Comparison of ENCODE assay signal across 21 cellular contexts in genomic region chr7:64174941-64175340, GRCh38. TPM values are rescaled to one million over a fixed set of nuclear protein-coding genes. Genes with fewer than 3 reads are reported as not detected.
"Had no signal": no experiment of that assay in that cellular context is flagged by ENCODE, and none has a peak within 500 bp of the region (broad histone marks: within the 10 kb centered on the region; RNA-seq: fewer than 3 reads in every experiment).

No MANE protein-coding gene starts in this region.

- H3K4me1 Mint-ChIP-seq: activated naive CD4-positive, alpha-beta T cell treated with anti-CD3 and anti-CD28 coated beads, Interleukin-2, amount 10 ng/mL, durations not matched to agents 7 days and 5 days; activated T-helper 17 cell treated with anti-CD3 and anti-CD28 coated beads, Interleukin-2, amount 50 U/mL, for 72 hours; naive B cell; neural progenitor cell had no signal

- H3K4me3 ChIP-seq: esophagus muscularis mucosa, left lung, neural progenitor cell, right lobe of liver, smooth muscle cell had no signal

- FAIRE-seq: astrocyte, endometrium had no signal

- H3K4me3 Mint-ChIP-seq: activated naive CD4-positive, alpha-beta T cell treated with anti-CD3 and anti-CD28 coated beads, Interleukin-2, amount 10 ng/mL, durations not matched to agents 7 days and 5 days; activated T-helper 17 cell treated with anti-CD3 and anti-CD28 coated beads, Interleukin-2, amount 50 U/mL, for 72 hours; naive B cell; neural progenitor cell had no signal

- H3K27me3 Mint-ChIP-seq: activated naive CD4-positive, alpha-beta T cell treated with anti-CD3 and anti-CD28 coated beads, Interleukin-2, amount 10 ng/mL, durations not matched to agents 7 days and 5 days had no signal

- H3K27ac Mint-ChIP-seq: activated naive CD4-positive, alpha-beta T cell treated with anti-CD3 and anti-CD28 coated beads, Interleukin-2, amount 10 ng/mL, durations not matched to agents 7 days and 5 days; activated T-helper 17 cell treated with anti-CD3 and anti-CD28 coated beads, Interleukin-2, amount 50 U/mL, for 72 hours; naive B cell; neural progenitor cell had no signal

- H3K9me3 Mint-ChIP-seq: activated T-helper 17 cell treated with anti-CD3 and anti-CD28 coated beads, Interleukin-2, amount 50 U/mL, for 72 hours had no signal

- H3K27ac ChIP-seq: esophagus muscularis mucosa, left lung, neural progenitor cell, right lobe of liver had no signal

- H3K9me3 ChIP-seq: right lobe of liver had no signal

- H3K4me1 ChIP-seq: esophagus muscularis mucosa, left lung, neural progenitor cell, right lobe of liver had no signal

- ATAC-seq: activated CD4-positive, CD25-positive, alpha-beta regulatory T cell treated with anti-CD3 and anti-CD28 coated beads, Interleukin-2, amount 50 U/mL, for 24 hours; activated T-helper 17 cell treated with anti-CD3 and anti-CD28 coated beads, Interleukin-2, amount 50 U/mL, for 72 hours; left lung; stimulated activated naive CD8-positive, alpha-beta T cell treated with anti-CD3 and anti-CD28 coated beads, Interleukin-15, Interleukin-2, amounts not matched to agents 100 U/mL and 50 U/mL, for 24 hours had no signal

- H3K27me3 ChIP-seq: left lung, neural progenitor cell, right lobe of liver had no signal

- H3K9ac ChIP-seq: neural progenitor cell had no signal

- H3K36me3 ChIP-seq: esophagus muscularis mucosa, left lung, neural progenitor cell, right lobe of liver had no signal

- H3K36me3 Mint-ChIP-seq: activated naive CD4-positive, alpha-beta T cell treated with anti-CD3 and anti-CD28 coated beads, Interleukin-2, amount 10 ng/mL, durations not matched to agents 7 days and 5 days; neural progenitor cell had no signal

- H3K4me2 ChIP-seq: neural progenitor cell, smooth muscle cell had no signal

- H2AFZ ChIP-seq: neural progenitor cell had no signal

- DNase-seq: activated CD4-positive, alpha-beta T cell treated with anti-CD3 and anti-CD28 coated beads, Interleukin-2, amount 50 U/mL, for 4 hours; activated naive CD4-positive, alpha-beta T cell treated with anti-CD3 and anti-CD28 coated beads, Interleukin-2, amount 10 ng/mL, durations not matched to agents 7 days and 5 days; activated T-cell treated with anti-CD3 and anti-CD28 coated beads for 4 hours; islet precursor cell; left lung; naive B cell; right lobe of liver; stimulated activated CD4-positive, alpha-beta T cell treated with anti-CD3 and anti-CD28 coated beads, Interleukin-4, amount 100 ng/mL, for 4 hours; stimulated activated naive CD8-positive, alpha-beta T cell treated with anti-CD3 and anti-CD28 coated beads, Interleukin-15, Interleukin-2, amounts not matched to agents 100 U/mL and 50 U/mL, for 24 hours had no signal

RNA-seq across cellular contexts. Expression of gene ZNF735, which starts 32.1 kb away (rescaled TPM):
- total RNA-seq: activated T-helper 17 cell treated with anti-CD3 and anti-CD28 coated beads, Interleukin-2, amount 50 U/mL, for 72 hours; astrocyte; cardiac septum; esophagus muscularis mucosa; left lung; mononuclear cell; osteocyte; pulmonary artery endothelial cell; right lobe of liver; smooth muscle cell; T-helper 2 cell treated with Interferon-gamma antibody and Interleukin-4, amounts not matched to agents 100 ng/mL and 5 ng/mL, for 36 hours had no signal

RNA-seq across cellular contexts. Expression of gene ZNF679, which starts 53.3 kb away (rescaled TPM):
- total RNA-seq: activated T-helper 17 cell treated with anti-CD3 and anti-CD28 coated beads, Interleukin-2, amount 50 U/mL, for 72 hours; astrocyte; cardiac septum; esophagus muscularis mucosa; left lung; mononuclear cell; osteocyte; pulmonary artery endothelial cell; right lobe of liver; smooth muscle cell; T-helper 2 cell treated with Interferon-gamma antibody and Interleukin-4, amounts not matched to agents 100 ng/mL and 5 ng/mL, for 36 hours had no signal
